Comparison of ENCODE assay signal across 1 cellular context in the genomic region with DNA sequence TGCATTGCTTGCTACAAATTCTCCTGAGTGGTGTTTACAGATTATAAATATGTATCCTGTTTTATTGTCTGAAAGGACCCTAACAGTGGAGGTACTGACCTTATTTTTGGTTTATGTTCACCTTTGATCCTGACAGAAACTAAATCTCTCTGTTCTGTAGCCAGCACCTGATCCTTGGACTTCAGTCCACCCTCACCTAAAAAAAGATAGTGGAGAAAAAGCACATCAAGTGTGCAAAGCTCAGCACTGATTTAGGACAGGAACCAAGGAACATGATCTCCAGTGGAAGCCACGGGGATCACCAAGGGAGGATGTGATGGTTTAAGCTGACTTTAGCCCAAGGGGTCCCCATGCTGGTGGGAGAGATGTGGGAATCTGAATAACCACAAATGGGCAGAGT.
TF ChIP-seq lines count a peak whose summit lies in the region.

No MANE protein-coding gene starts in this region.

TF ChIP-seq in K562, 482 proteins besides CTCF, POLR2A, EP300 and RAD21:
- TF ChIP-seq TFAM (CRISPR knock-in tag; conservative IDR thresholded peaks at IDR 0.05) (no peak), CHCHD3 (CRISPR knock-in tag; IDR thresholded peaks at IDR 0.05) (no peak), KLF1 (tag; IDR thresholded peaks at IDR 0.05) (no peak), ZFP91 (CRISPR knock-in tag; IDR thresholded peaks at IDR 0.05) (no peak), ZFP36 (IDR thresholded peaks at IDR 0.05; ENCODE audit: low read depth, low read length, partially characterized antibody) (no peak), ZNF696 (CRISPR knock-in tag; conservative IDR thresholded peaks at IDR 0.05) (no peak), NFIX (CRISPR knock-in tag; IDR thresholded peaks at IDR 0.05; ENCODE audit: low read depth) (no peak), SP1 (CRISPR knock-in tag; IDR thresholded peaks at IDR 0.05) (no peak), ZFP1 (CRISPR knock-in tag; IDR thresholded peaks at IDR 0.05) (no peak), MAFK (IDR thresholded peaks at IDR 0.05; ENCODE audit: low read length) (no peak), POLR3G (IDR thresholded peaks at IDR 0.05; ENCODE audit: extremely low read depth, insufficient read length, insufficient replicate concordance) (no peak), MTF1 (CRISPR knock-in tag; IDR thresholded peaks at IDR 0.05; ENCODE audit: borderline replicate concordance) (no peak), PHF20 (IDR thresholded peaks at IDR 0.05; ENCODE audit: partially characterized antibody) (no peak), JUND (IDR thresholded peaks at IDR 0.05; ENCODE audit: borderline replicate concordance, low read depth, low read length) (no peak), JUND (tag; IDR thresholded peaks at IDR 0.05; ENCODE audit: borderline replicate concordance, low read depth, low read length) (no peak), NFYB (IDR thresholded peaks at IDR 0.05; ENCODE audit: extremely low read depth, insufficient read length) (no peak), CC2D1A (IDR thresholded peaks at IDR 0.05) (no peak), BRD4 (IDR thresholded peaks at IDR 0.05) (no peak), PCBP1 (IDR thresholded peaks at IDR 0.05; ENCODE audit: low read depth, low read length, poor library complexity, severe bottlenecking) (no peak)
